In genomic region chr19:4871711-4872110, GRCh38 we compare ENCODE assay signal across 19 cellular contexts. TPM values are rescaled to one million over a fixed set of nuclear protein-coding genes. Genes with fewer than 3 reads are reported as not detected.
DNase-seq lines count a peak whose midpoint lies in the region; ATAC-seq, FAIRE-seq and TF ChIP-seq lines count a peak whose summit lies in the region.
"Had no signal": no experiment of that assay in that cellular context is flagged by ENCODE, and none has a peak within 500 bp of the region (broad histone marks: within the 10 kb centered on the region; RNA-seq: fewer than 3 reads in every experiment).

No MANE protein-coding gene starts in this region.

- TF ChIP-seq POLR2A in A549 (IDR thresholded peaks at IDR 0.05; ENCODE audit: low read length) = no peak
- TF ChIP-seq POLR2A in uterus (IDR thresholded peaks at IDR 0.05) = no peak

- no peak overlapping the region for H2AFZ ChIP-seq in mesenchymal stem cell (ENCODE audit: low read depth, low read length)

- H4K20me1 ChIP-seq in BLaER1 treated with 17β-estradiol and CSF1 and Interleukin-3, amounts not matched to agents 10 nM and 100 nM = peaks cover 0 to 4% (median 1%) of the 10 kb centered on the region in 11 experiments; a peak in 10 of 22 replicates

- no peak for DNase-seq in A549 (ENCODE audit: low read depth in 1 of 2, low spot score in 1 of 2)
- DNase-seq in RWPE1 (ENCODE audit: low spot score) = no peak
- no peak for DNase-seq in mesenchymal stem cell
- no peak for DNase-seq in natural killer cell treated with Interleukin-12 subunit alpha and Interleukin-12 subunit beta and Interleukin-15 and Interleukin-18, amount 100 ng/mL, for 72 hours (ENCODE audit: low spot score)
- no peak for DNase-seq in uterus
- DNase-seq: BE2C; Caco-2; CD8-positive, alpha-beta memory T cell; DND-41; GDM1; GOT3; H9; HFFc6 had no signal

- H3K27ac ChIP-seq in A549 = peak overlapping the region; percentile 90 to 94; a peak in 4 of 6 replicates
- H3K27ac ChIP-seq in BLaER1 treated with 17β-estradiol and CSF1 and Interleukin-3, amounts not matched to agents 10 nM and 100 nM = peak overlapping the region in 4 of 11 experiments; percentile 38 to 78 (median 75); a peak in 6 of 22 replicates
- peak overlapping the region; percentile 87 for H3K27ac ChIP-seq in RWPE1
- H3K27ac ChIP-seq in mesenchymal stem cell (ENCODE audit: low read length, poor library complexity, severe bottlenecking) = no peak overlapping the region
- H3K27ac ChIP-seq in uterus = no peak overlapping the region

- H3K9me3 ChIP-seq in A549 (no peaks in the 10 kb centered on the region), mesenchymal stem cell (ENCODE audit: control insufficient read depth, low read length) (no peaks in the 10 kb centered on the region), uterus (no peaks in the 10 kb centered on the region)
- no peaks in the 10 kb centered on the region for H3K9me3 ChIP-seq in BLaER1 treated with 17β-estradiol and CSF1 and Interleukin-3, amounts not matched to agents 10 nM and 100 nM (replicated peaks in 1 of 11)
- H3K9me3 ChIP-seq: BE2C, Caco-2 had no signal

- H3K4me1 Mint-ChIP-seq in natural killer cell treated with Interleukin-12 subunit alpha and Interleukin-12 subunit beta and Interleukin-15 and Interleukin-18, amount 100 ng/mL, for 72 hours (ENCODE audit: low read depth in 2 of 2) = peaks cover 16 to 22% of the 10 kb centered on the region in 2 donors

- no peak overlapping the region for H3K23ac ChIP-seq in mesenchymal stem cell (ENCODE audit: low read length in 2 of 2)

- no peak for ATAC-seq in A549
- no peak for ATAC-seq in natural killer cell treated with Interleukin-12 subunit alpha and Interleukin-12 subunit beta and Interleukin-15 and Interleukin-18, amount 100 ng/mL, for 72 hours
- no peak for ATAC-seq in HG02763 (IDR thresholded peaks at IDR 0.05; ENCODE audit: unreplicated experiment)

- no peak for FAIRE-seq in A549 (lab: Jason Lieb, UNC)
- FAIRE-seq: A204.1, GM12892, HTR-8/SVneo had no signal

- intact Hi-C loops in uterus (cut with DNase I; ENCODE audit: low total_unique reads) = loop anchor here (2.0 kb wide), 2 partner anchors 39 to 159 kb away; no protein-coding TSS in a partner anchor

- peaks cover 31% of the 10 kb centered on the region for H3K4me1 ChIP-seq in A549
- peaks cover 41 to 83% (median 75%) of the 10 kb centered on the region in 10 experiments for H3K4me1 ChIP-seq in BLaER1 treated with 17β-estradiol and CSF1 and Interleukin-3, amounts not matched to agents 10 nM and 100 nM
- peaks cover 9% of the 10 kb centered on the region for H3K4me1 ChIP-seq in mesenchymal stem cell (ENCODE audit: control insufficient read depth, insufficient read depth, low read depth, low read length)
- H3K4me1 ChIP-seq in uterus = no peaks in the 10 kb centered on the region
- H3K4me1 ChIP-seq: BE2C had no signal

- peak overlapping the region in 1 of 2 donors; percentile 16 for H3K27ac Mint-ChIP-seq in natural killer cell treated with Interleukin-12 subunit alpha and Interleukin-12 subunit beta and Interleukin-15 and Interleukin-18, amount 100 ng/mL, for 72 hours
- H3K27ac Mint-ChIP-seq: CD8-positive, alpha-beta memory T cell; H9 had no signal

- no peak overlapping the region for H4K91ac ChIP-seq in mesenchymal stem cell (ENCODE audit: low read length)

- no peak for TF ChIP-seq RAD21 in A549 (conservative IDR thresholded peaks at IDR 0.05 in 1 of 2, IDR thresholded peaks at IDR 0.05 in 1 of 2)

- POLR2A ChIA-PET in A549 (lab: Yijun Ruan, JAX) (no interaction called here), RWPE1 (lab: Yijun Ruan, JAX; ENCODE audit: low non-redundant PET) (no interaction called here)

- peak overlapping the region in 1 of 2 experiments; percentile 60 for H2BK12ac ChIP-seq in mesenchymal stem cell (ENCODE audit: low read length in 2 of 2)

- no peak overlapping the region for H2BK120ac ChIP-seq in mesenchymal stem cell (ENCODE audit: low read depth, low read length)

- H3K18ac ChIP-seq in mesenchymal stem cell (ENCODE audit: low read depth in 1 of 2, low read length in 2 of 2) = no peak overlapping the region

- no peak overlapping the region for H2BK15ac ChIP-seq in mesenchymal stem cell (ENCODE audit: low read depth, poor library complexity, severe bottlenecking)

- H3K9me3 Mint-ChIP-seq in natural killer cell treated with Interleukin-12 subunit alpha and Interleukin-12 subunit beta and Interleukin-15 and Interleukin-18, amount 100 ng/mL, for 72 hours = no peaks in the 10 kb centered on the region
- H3K9me3 Mint-ChIP-seq: CD8-positive, alpha-beta memory T cell had no signal

- no peaks in the 10 kb centered on the region for H3K36me3 Mint-ChIP-seq in natural killer cell treated with Interleukin-12 subunit alpha and Interleukin-12 subunit beta and Interleukin-15 and Interleukin-18, amount 100 ng/mL, for 72 hours

- peak overlapping the region in 1 of 11 experiments; percentile 61; a peak in 1 of 22 replicates for H3K9ac ChIP-seq in BLaER1 treated with 17β-estradiol and CSF1 and Interleukin-3, amounts not matched to agents 10 nM and 100 nM
- H3K9ac ChIP-seq in mesenchymal stem cell (ENCODE audit: low read length) = no peak overlapping the region

- TF ChIP-seq CTCF in A549 (IDR thresholded peaks at IDR 0.05) (no peak), RWPE1 (conservative IDR thresholded peaks at IDR 0.05; ENCODE audit: low read depth) (no peak), uterus (IDR thresholded peaks at IDR 0.05) (no peak)

- H3K4me3 Mint-ChIP-seq in natural killer cell treated with Interleukin-12 subunit alpha and Interleukin-12 subunit beta and Interleukin-15 and Interleukin-18, amount 100 ng/mL, for 72 hours = no peak overlapping the region
- H3K4me3 Mint-ChIP-seq: H9 had no signal

- no peak for TF ChIP-seq EP300 in A549 (IDR thresholded peaks at IDR 0.05)

- no peak overlapping the region for H3K14ac ChIP-seq in mesenchymal stem cell (ENCODE audit: low read length in 2 of 2)

- peak overlapping the region; percentile 62 for H2BK5ac ChIP-seq in mesenchymal stem cell (ENCODE audit: low read depth, low read length, poor library complexity, severe bottlenecking)

- no peak overlapping the region for H4K8ac ChIP-seq in mesenchymal stem cell (ENCODE audit: low read length)

- H3K4ac ChIP-seq in mesenchymal stem cell (ENCODE audit: low read depth in 1 of 2, low read length in 2 of 2) = no peak overlapping the region

- H3K4me3 ChIP-seq in A549 = no peak overlapping the region
- no peak overlapping the region for H3K4me3 ChIP-seq in BLaER1 treated with 17β-estradiol and CSF1 and Interleukin-3, amounts not matched to agents 10 nM and 100 nM
- H3K4me3 ChIP-seq in mesenchymal stem cell (ENCODE audit: insufficient read depth in 1 of 2, low read depth in 1 of 2, low read length in 2 of 2) = no peak overlapping the region
- no peak overlapping the region for H3K4me3 ChIP-seq in uterus

- peaks cover 0 to 2% of the 10 kb centered on the region in 2 donors for H3K27me3 Mint-ChIP-seq in natural killer cell treated with Interleukin-12 subunit alpha and Interleukin-12 subunit beta and Interleukin-15 and Interleukin-18, amount 100 ng/mL, for 72 hours
- H3K27me3 Mint-ChIP-seq: CD8-positive, alpha-beta memory T cell had no signal

- peak overlapping the region; percentile 32 for H2AK5ac ChIP-seq in mesenchymal stem cell (ENCODE audit: low read length, severe bottlenecking)

- H3K4me2 ChIP-seq in A549 (no peak overlapping the region; the same call in 2 of the 3 replicates), mesenchymal stem cell (ENCODE audit: low read length, poor library complexity, severe bottlenecking) (no peak overlapping the region)
- H3K4me2 ChIP-seq in BLaER1 treated with 17β-estradiol and CSF1 and Interleukin-3, amounts not matched to agents 10 nM and 100 nM = peak overlapping the region in 7 of 11 experiments; percentile 15 to 84 (median 73); a peak in 6 of 22 replicates

- H3K27me3 ChIP-seq in BLaER1 treated with 17β-estradiol and CSF1 and Interleukin-3, amounts not matched to agents 10 nM and 100 nM = no peaks in the 10 kb centered on the region
- no peaks in the 10 kb centered on the region for H3K27me3 ChIP-seq in mesenchymal stem cell (ENCODE audit: control insufficient read depth in 1 of 2, insufficient read depth in 1 of 2, low read length in 2 of 2)
- no peaks in the 10 kb centered on the region for H3K27me3 ChIP-seq in uterus
- H3K27me3 ChIP-seq: BE2C had no signal

- CTCF ChIA-PET in A549 (lab: Yijun Ruan, JAX) (interaction anchor here (0.7 to 10.5 kb wide), 13 partner anchors 20 to 167 kb away, joined by 3 to 170 read pairs (median 4); partner anchors contain the start of genes ARRDC5 and UHRF1), RWPE1 (lab: Yijun Ruan, JAX) (interaction anchor here (1.6 to 2.3 kb wide), 2 partner anchors 35 to 41 kb away, joined by 3 to 7 read pairs; no protein-coding TSS in a partner anchor)

- H3K79me1 ChIP-seq in mesenchymal stem cell (replicated peaks; ENCODE audit: low read length, poor library complexity, severe bottlenecking) = peaks cover 1% of the 10 kb centered on the region

- 71% methylated on average over 6 of the region's 6 CpGs for WGBS in A549 (ENCODE audit: missing lambda C conversion rate)
- 47% methylated on average over 3 of the region's 6 CpGs for WGBS in mesenchymal stem cell

- H3K36me3 ChIP-seq in BLaER1 treated with 17β-estradiol and CSF1 and Interleukin-3, amounts not matched to agents 10 nM and 100 nM = no peaks in the 10 kb centered on the region
- H3K36me3 ChIP-seq in mesenchymal stem cell (ENCODE audit: control insufficient read depth in 1 of 2, insufficient read depth in 2 of 2, low read depth in 1 of 2, low read length in 2 of 2) = no peaks in the 10 kb centered on the region
- no peaks in the 10 kb centered on the region for H3K36me3 ChIP-seq in uterus
- H3K36me3 ChIP-seq: BE2C had no signal

RNA-seq across cellular contexts. Expression of gene PLIN3, which starts 4.2 kb away (rescaled TPM):
- polyA plus RNA-seq in A549 (2011; rRNA removed) (28.4 and 30.1 TPM in 2 replicates), A549 (2017; fragmentation: RNase III; extraction: RNeasy Plus Mini Kit Qiagen cat#74134 plus additional on column Dnase treatment) (75.7 to 84.3 TPM (median 83.7 TPM) in 3 replicates)
- 55.0 and 76.6 TPM in 2 replicates for polyA plus RNA-seq in A549 (2012; cell fraction: cytosol; rRNA removed)
- 51.8 and 74.5 TPM in 2 replicates for polyA plus RNA-seq in A549 (2012; cell fraction: nucleus; rRNA removed)
- polyA minus RNA-seq in A549 (2011; rRNA and poly(A)+ RNA removed) = 21.9 and 43.8 TPM in 2 replicates
- 125 TPM for polyA plus RNA-seq in mesenchymal stem cell (2013, experiment 1 of 2)
- polyA plus RNA-seq in mesenchymal stem cell (2013, experiment 2 of 2) = 123 TPM
- 10 to 100 TPM; 25.1 to 34.0 TPM for total RNA-seq in natural killer cell treated with Interleukin-12 subunit alpha and Interleukin-12 subunit beta and Interleukin-15 and Interleukin-18, amount 100 ng/mL, for 72 hours
- total RNA-seq in uterus = 10 to 100 TPM; 18.7 to 60.8 (median 27.9) TPM

RNA-seq across cellular contexts. Expression of gene ARRDC5, which starts 31.0 kb away (rescaled TPM):
- polyA plus RNA-seq in A549 (2011; rRNA removed) (not detected in 2 replicates), A549 (2017; fragmentation: RNase III; extraction: RNeasy Plus Mini Kit Qiagen cat#74134 plus additional on column Dnase treatment) (not detected in 3 replicates)
- polyA plus RNA-seq in A549 (2012; cell fraction: cytosol; rRNA removed) = not detected in 2 replicates
- polyA plus RNA-seq in A549 (2012; cell fraction: nucleus; rRNA removed) = not detected in 2 replicates
- not detected in 2 replicates for polyA minus RNA-seq in A549 (2011; rRNA and poly(A)+ RNA removed)
- not detected for polyA plus RNA-seq in mesenchymal stem cell (2013, experiment 1 of 2)
- polyA plus RNA-seq in mesenchymal stem cell (2013, experiment 2 of 2) = not detected
- 1 to 10 TPM; 1.6 to 2.2 TPM for total RNA-seq in natural killer cell treated with Interleukin-12 subunit alpha and Interleukin-12 subunit beta and Interleukin-15 and Interleukin-18, amount 100 ng/mL, for 72 hours
- total RNA-seq in uterus = under 1 TPM in 2 of 4 donors, not detected in 2; 0.26 to 0.70 TPM
- total RNA-seq: Caco-2, H9, HFFc6 had no signal
- polyA plus RNA-seq: AG04450 had no signal

RNA-seq across cellular contexts. Expression of gene UHRF1, which starts 37.6 kb away (rescaled TPM):
- polyA plus RNA-seq in A549 (2011; rRNA removed) = 7.2 and 8.5 TPM in 2 replicates
- 34.5 and 37.1 TPM in 2 replicates for polyA plus RNA-seq in A549 (2012; cell fraction: cytosol; rRNA removed)
- 63.0 and 64.2 TPM in 2 replicates for polyA plus RNA-seq in A549 (2012; cell fraction: nucleus; rRNA removed)
- 50.6 to 52.7 TPM (median 52.3 TPM) in 3 replicates for polyA plus RNA-seq in A549 (2017; fragmentation: RNase III; extraction: RNeasy Plus Mini Kit Qiagen cat#74134 plus additional on column Dnase treatment)
- 6.3 and 10.1 TPM in 2 replicates for polyA minus RNA-seq in A549 (2011; rRNA and poly(A)+ RNA removed)
- 11.0 TPM for polyA plus RNA-seq in mesenchymal stem cell (2013, experiment 1 of 2)
- 10.7 TPM for polyA plus RNA-seq in mesenchymal stem cell (2013, experiment 2 of 2)
- 100 to 1,000 TPM in 1 of 2 donors, 10 to 100 TPM in 1; 75.5 to 201 TPM for total RNA-seq in natural killer cell treated with Interleukin-12 subunit alpha and Interleukin-12 subunit beta and Interleukin-15 and Interleukin-18, amount 100 ng/mL, for 72 hours
- 10 to 100 TPM in 1 of 4 donors, under 1 TPM in 2, not detected in 1; 0.46 to 21.8 (median 0.77) TPM for total RNA-seq in uterus

RNA-seq across cellular contexts. Expression of gene TICAM1, which starts 40.2 kb away (rescaled TPM):
- polyA plus RNA-seq in A549 (2011; rRNA removed) (0.78 and 2.0 TPM in 2 replicates), A549 (2017; fragmentation: RNase III; extraction: RNeasy Plus Mini Kit Qiagen cat#74134 plus additional on column Dnase treatment) (3.8 to 4.0 TPM (median 3.9 TPM) in 3 replicates)
- polyA plus RNA-seq in A549 (2012; cell fraction: cytosol; rRNA removed) = 1.2 and 2.2 TPM in 2 replicates
- 2.6 and 3.8 TPM in 2 replicates for polyA plus RNA-seq in A549 (2012; cell fraction: nucleus; rRNA removed)
- polyA minus RNA-seq in A549 (2011; rRNA and poly(A)+ RNA removed) = 0.92 and 0.95 TPM in 2 replicates
- polyA plus RNA-seq in mesenchymal stem cell (2013, experiment 1 of 2) = 13.7 TPM
- 13.4 TPM for polyA plus RNA-seq in mesenchymal stem cell (2013, experiment 2 of 2)
- 10 to 100 TPM; 42.6 to 47.0 TPM for total RNA-seq in natural killer cell treated with Interleukin-12 subunit alpha and Interleukin-12 subunit beta and Interleukin-15 and Interleukin-18, amount 100 ng/mL, for 72 hours
- 10 to 100 TPM in 1 of 4 donors, 1 to 10 TPM in 2, under 1 TPM in 1; under 0.01 to 13.0 (median 2.3) TPM for total RNA-seq in uterus

Comparison
In these comparisons a context has a peak if more than half of its experiments do, and no peak if none do; other contexts are left out.
1. H3K27ac ChIP-seq: peak in A549 (2 of 2) and RWPE1 (single experiment); none in mesenchymal stem cell (single experiment) and uterus (0 of 2).
2. H3K4me2 ChIP-seq: peak in BLaER1 treated with 17β-estradiol and CSF1 and Interleukin-3, amounts not matched to agents 10 nM and 100 nM (7 of 11); none in A549 (single experiment) and mesenchymal stem cell (single experiment).